Comparison of ENCODE assay signal across 19 cellular contexts in genomic region chr1:56077223-56077622, GRCh38.
DNase-seq lines count a peak whose midpoint lies in the region; ATAC-seq and TF ChIP-seq lines count a peak whose summit lies in the region.
"Had no signal": no experiment of that assay in that cellular context is flagged by ENCODE, and none has a peak within 500 bp of the region (broad histone marks: within the 10 kb centered on the region; RNA-seq: fewer than 3 reads in every experiment).

No MANE protein-coding gene starts in this region.

- TF ChIP-seq CTCF in esophagus squamous epithelium (IDR thresholded peaks at IDR 0.05) (no peak), left ventricle myocardium inferior (IDR thresholded peaks at IDR 0.05; ENCODE audit: borderline replicate concordance) (no peak), brain microvascular endothelial cell (IDR thresholded peaks at IDR 0.05; ENCODE audit: low read depth, low read length, missing control alignments) (no peak)

- no peak overlapping the region for H3K4me3 ChIP-seq in esophagus squamous epithelium
- no peak overlapping the region for H3K4me3 ChIP-seq in left ventricle myocardium inferior
- no peak overlapping the region for H3K4me3 ChIP-seq in brain microvascular endothelial cell (ENCODE audit: low read depth, low read length)
- H3K4me3 ChIP-seq: K562, Peyer's patch had no signal

- H3K36me3 ChIP-seq in esophagus squamous epithelium (no peaks in the 10 kb centered on the region), left ventricle myocardium inferior (no peaks in the 10 kb centered on the region), brain microvascular endothelial cell (replicated peaks) (no peaks in the 10 kb centered on the region)
- H3K36me3 ChIP-seq: BE2C, Peyer's patch had no signal

- in situ Hi-C loops in brain microvascular endothelial cell (cut with HindIII; ENCODE audit: low pct_ligation_motif_present, low sequenced_read_pairs): no loop called here

- H3K9me3 ChIP-seq in esophagus squamous epithelium (no peaks in the 10 kb centered on the region), left ventricle myocardium inferior (replicated peaks) (peaks cover 5% of the 10 kb centered on the region)
- H3K9me3 ChIP-seq: BE2C, Peyer's patch had no signal

- WGBS in esophagus squamous epithelium, 2 donors: 45 to 54% methylated on average over 2 of the region's 2 CpGs

- no peak for TF ChIP-seq POLR2A in esophagus squamous epithelium (IDR thresholded peaks at IDR 0.05)

- ATAC-seq in Right ventricle myocardium inferior (peak; percentile 66), left cardiac atrium (no peak), HG02884 (IDR thresholded peaks at IDR 0.05; ENCODE audit: unreplicated experiment) (no peak)
- ATAC-seq: K562 had no signal

- DNase-seq in Right ventricle myocardium inferior (ENCODE audit: missing footprints) (no peak), left cardiac atrium (no peak), esophagus squamous epithelium (lab: John Stamatoyannopoulos, UW) (no peak), left ventricle myocardium inferior (no peak), brain microvascular endothelial cell (no peak)
- no peak for DNase-seq in activated T-cell treated with anti-CD3 and anti-CD28 coated beads, Interleukin-2, amount 50 U/mL, for 1 hour
- DNase-seq: BE2C; CD4-positive, alpha-beta T cell; DMS153; GDM1; H9; NCI-H1105; NCI-H2081; NCI-H2171 treated with DMSO at 0.1 percent for 48 hours; NCI-H69; NK-92 treated with Interleukin-12 subunit alpha and Interleukin-12 subunit beta, amount 100 ng/mL, for 24 hours; Peyer's patch had no signal

- H3K4me1 ChIP-seq in esophagus squamous epithelium: peaks cover 3 to 25% (median 12%) of the 10 kb centered on the region in 3 donors
- H3K4me1 ChIP-seq in left ventricle myocardium inferior: peaks cover 38% of the 10 kb centered on the region
- H3K4me1 ChIP-seq: BE2C, Peyer's patch had no signal

- H3K27me3 ChIP-seq in esophagus squamous epithelium (no peaks in the 10 kb centered on the region), left ventricle myocardium inferior (ENCODE audit: low read depth) (no peaks in the 10 kb centered on the region), brain microvascular endothelial cell (replicated peaks) (no peaks in the 10 kb centered on the region)
- H3K27me3 ChIP-seq: BE2C, Peyer's patch had no signal

- intact Hi-C loops in Right ventricle myocardium inferior (cut with DNase I): loop anchor here (5.0 kb wide), 1 partner anchor 120 kb away; no protein-coding TSS in a partner anchor
- intact Hi-C loops in left cardiac atrium (cut with DNase I): no loop called here
- intact Hi-C loops in esophagus squamous epithelium (cut with DNase I): no loop called here
- intact Hi-C loops in left ventricle myocardium inferior (cut with micrococcal nuclease): no loop called here

- H3K27ac ChIP-seq in esophagus squamous epithelium (peak overlapping the region in 3 of 4 donors; percentile 17 to 53 (median 48)), left ventricle myocardium inferior (replicated peaks) (peak overlapping the region; percentile 44), brain microvascular endothelial cell (no peak overlapping the region)
